ENCODE assay signal across 13 cellular contexts in genomic region chr4:153159728-153160221, GRCh38. TPM values are rescaled to one million over a fixed set of nuclear protein-coding genes. Genes with fewer than 3 reads are reported as not detected.
DNase-seq lines count a peak whose midpoint lies in the region; ATAC-seq and TF ChIP-seq lines count a peak whose summit lies in the region.
"Had no signal": no experiment of that assay in that cellular context is flagged by ENCODE, and none has a peak within 500 bp of the region (broad histone marks: within the 10 kb centered on the region; RNA-seq: fewer than 3 reads in every experiment).

No MANE protein-coding gene starts in this region.

- no peaks in the 10 kb centered on the region for H3K36me3 ChIP-seq in uterus

- H3K27me3 ChIP-seq in uterus = no peaks in the 10 kb centered on the region

- peaks cover 20% of the 10 kb centered on the region for H3K4me1 Mint-ChIP-seq in activated naive CD4-positive, alpha-beta T cell treated with anti-CD3 and anti-CD28 coated beads, Interleukin-2, amount 10 ng/mL, durations not matched to agents 7 days and 5 days
- peaks cover 8 to 28% (median 9%) of the 10 kb centered on the region in 3 donors for H3K4me1 Mint-ChIP-seq in T-cell

- peak overlapping the region in 1 of 2 donors; percentile 38 for H3K27ac Mint-ChIP-seq in activated naive CD4-positive, alpha-beta T cell treated with anti-CD3 and anti-CD28 coated beads, Interleukin-2, amount 50 U/mL, for 72 hours
- H3K27ac Mint-ChIP-seq in activated naive CD4-positive, alpha-beta T cell treated with anti-CD3 and anti-CD28 coated beads, Interleukin-2, amount 10 ng/mL, durations not matched to agents 7 days and 5 days = no peak overlapping the region
- H3K27ac Mint-ChIP-seq in T-cell = no peak overlapping the region
- H3K27ac Mint-ChIP-seq: CD4-positive, alpha-beta T cell had no signal

- CTCF ChIA-PET in activated naive CD4-positive, alpha-beta T cell treated with anti-CD3 and anti-CD28 coated beads, Interleukin-2, amount 10 ng/mL, durations not matched to agents 7 days and 5 days (lab: Charles Lee) = interaction anchor here (1.0 to 1.9 kb wide), 5 partner anchors 17 to 360 kb away, joined by 3 to 6 read pairs (median 4); no protein-coding TSS in a partner anchor
- CTCF ChIA-PET in T-cell (lab: Charles Lee) = interaction anchor here (0.6 to 1.3 kb wide), 10 partner anchors 11 to 379 kb away, joined by 3 to 8 read pairs (median 4); no protein-coding TSS in a partner anchor

- H3K9me3 ChIP-seq in uterus = no peaks in the 10 kb centered on the region

- H3K4me3 ChIP-seq in fibroblast of the aortic adventitia (ENCODE audit: low read depth, low read length) = no peak overlapping the region
- H3K4me3 ChIP-seq in uterus = no peak overlapping the region

- no peaks in the 10 kb centered on the region for H3K36me3 Mint-ChIP-seq in activated naive CD4-positive, alpha-beta T cell treated with anti-CD3 and anti-CD28 coated beads, Interleukin-2, amount 50 U/mL, for 72 hours
- no peaks in the 10 kb centered on the region for H3K36me3 Mint-ChIP-seq in activated naive CD4-positive, alpha-beta T cell treated with anti-CD3 and anti-CD28 coated beads, Interleukin-2, amount 10 ng/mL, durations not matched to agents 7 days and 5 days
- H3K36me3 Mint-ChIP-seq in T-cell = no peaks in the 10 kb centered on the region

- TF ChIP-seq POLR2A in uterus (IDR thresholded peaks at IDR 0.05) = no peak

- peak overlapping the region; percentile 44 to 64 for H3K27ac ChIP-seq in uterus
- H3K27ac ChIP-seq: KMS-11 had no signal

- POLR2A ChIA-PET in T-cell (lab: Charles Lee) = no interaction called here

- no peaks in the 10 kb centered on the region for H3K9me3 Mint-ChIP-seq in activated naive CD4-positive, alpha-beta T cell treated with anti-CD3 and anti-CD28 coated beads, Interleukin-2, amount 50 U/mL, for 72 hours
- H3K9me3 Mint-ChIP-seq in activated naive CD4-positive, alpha-beta T cell treated with anti-CD3 and anti-CD28 coated beads, Interleukin-2, amount 10 ng/mL, durations not matched to agents 7 days and 5 days = no peaks in the 10 kb centered on the region
- peaks cover 0 to 3% (median 0%) of the 10 kb centered on the region in 3 donors for H3K9me3 Mint-ChIP-seq in T-cell
- H3K9me3 Mint-ChIP-seq: CD4-positive, alpha-beta T cell had no signal

- TF ChIP-seq CTCF in fibroblast of the aortic adventitia (IDR thresholded peaks at IDR 0.05; ENCODE audit: insufficient read depth, low read length) = no peak
- TF ChIP-seq CTCF in uterus (IDR thresholded peaks at IDR 0.05) = no peak

- intact Hi-C loops in uterus (cut with DNase I; ENCODE audit: low total_unique reads) = no loop called here

- ATAC-seq in activated naive CD4-positive, alpha-beta T cell treated with anti-CD3 and anti-CD28 coated beads, Interleukin-2, amount 50 U/mL, for 72 hours = peak; percentile 75 to 87
- ATAC-seq in SK-N-SH treated with all-trans-retinoic acid at 6 μM for 48 hours (peak; percentile 88), T-cell (replicated peaks in 1 of 4) (no peak)

- peaks cover 25% of the 10 kb centered on the region for H3K27me3 Mint-ChIP-seq in activated naive CD4-positive, alpha-beta T cell treated with anti-CD3 and anti-CD28 coated beads, Interleukin-2, amount 10 ng/mL, durations not matched to agents 7 days and 5 days
- H3K27me3 Mint-ChIP-seq in T-cell = no peaks in the 10 kb centered on the region
- H3K27me3 Mint-ChIP-seq: CD4-positive, alpha-beta T cell had no signal

- DNase-seq in activated naive CD4-positive, alpha-beta T cell treated with anti-CD3 and anti-CD28 coated beads, Interleukin-2, amount 50 U/mL, for 72 hours (ENCODE audit: low spot score in 2 of 2) = no peak
- DNase-seq in activated naive CD4-positive, alpha-beta T cell treated with anti-CD3 and anti-CD28 coated beads, Interleukin-2, amount 10 ng/mL, durations not matched to agents 7 days and 5 days = no peak
- DNase-seq in fibroblast of the aortic adventitia (ENCODE audit: low read depth) (peak; percentile 89), uterus (no peak), T-cell (no peak), GOT3 (lab: John Stamatoyannopoulos, UW) (no peak), NCI-H128 (lab: John Stamatoyannopoulos, UW; ENCODE audit: unreplicated experiment) (no peak)
- DNase-seq: CD4-positive, alpha-beta T cell; foreskin melanocyte; NCI-H82; substantia nigra had no signal

- H3K4me1 ChIP-seq in uterus = no peaks in the 10 kb centered on the region

- no peak overlapping the region for H3K4me3 Mint-ChIP-seq in activated naive CD4-positive, alpha-beta T cell treated with anti-CD3 and anti-CD28 coated beads, Interleukin-2, amount 10 ng/mL, durations not matched to agents 7 days and 5 days
- no peak overlapping the region for H3K4me3 Mint-ChIP-seq in T-cell
- H3K4me3 Mint-ChIP-seq: CD4-positive, alpha-beta T cell had no signal

TF ChIP-seq in SK-N-SH treated with all-trans-retinoic acid at 6 μM for 48 hours, 23 proteins besides CTCF, POLR2A, EP300 and RAD21:
- TF ChIP-seq, protein P1, sequence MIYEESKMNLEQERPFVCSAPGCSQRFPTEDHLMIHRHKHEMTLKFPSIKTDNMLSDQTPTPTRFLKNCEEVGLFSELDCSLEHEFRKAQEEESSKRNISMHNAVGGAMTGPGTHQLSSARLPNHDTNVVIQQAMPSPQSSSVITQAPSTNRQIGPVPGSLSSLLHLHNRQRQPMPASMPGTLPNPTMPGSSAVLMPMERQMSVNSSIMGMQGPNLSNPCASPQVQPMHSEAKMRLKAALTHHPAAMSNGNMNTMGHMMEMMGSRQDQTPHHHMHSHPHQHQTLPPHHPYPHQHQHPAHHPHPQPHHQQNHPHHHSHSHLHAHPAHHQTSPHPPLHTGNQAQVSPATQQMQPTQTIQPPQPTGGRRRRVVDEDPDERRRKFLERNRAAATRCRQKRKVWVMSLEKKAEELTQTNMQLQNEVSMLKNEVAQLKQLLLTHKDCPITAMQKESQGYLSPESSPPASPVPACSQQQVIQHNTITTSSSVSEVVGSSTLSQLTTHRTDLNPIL (CRISPR knock-in tag; IDR thresholded peaks at IDR 0.05; ENCODE audit: low read depth) = peak; percentile 69; the same call in 1 of the 2 replicates
- TF ChIP-seq ZC3H10 (CRISPR knock-in tag; IDR thresholded peaks at IDR 0.05) (0 out of 2 replicates have a peak, but pooled peaks have one; percentile 7), ZFP3 (CRISPR knock-in tag; IDR thresholded peaks at IDR 0.05) (no peak), ISL1 (CRISPR knock-in tag; IDR thresholded peaks at IDR 0.05) (peak; percentile 96)

RNA-seq across cellular contexts. Expression of gene TRIM2, which starts 44.5 kb away (rescaled TPM):
- total RNA-seq in activated naive CD4-positive, alpha-beta T cell treated with anti-CD3 and anti-CD28 coated beads, Interleukin-2, amount 50 U/mL, for 72 hours = 1 to 10 TPM in 1 of 2 donors, under 1 TPM in 1; 0.32 to 4.4 TPM
- total RNA-seq in fibroblast of the aortic adventitia (ENCODE audit: low replicate concordance) (34.6 and 78.5 TPM in 2 replicates), uterus (100 to 1,000 TPM in 1 of 4 donors, 10 to 100 TPM in 3; 25.9 to 121 (median 45.6) TPM), T-cell (1 to 10 TPM; 3.5 to 8.4 (median 4.4) TPM)

Comparison
In these comparisons a context has a peak if more than half of its experiments do, and no peak if none do; other contexts are left out.
1. ATAC-seq: peak in activated naive CD4-positive, alpha-beta T cell treated with anti-CD3 and anti-CD28 coated beads, Interleukin-2, amount 50 U/mL, for 72 hours (2 of 2) and SK-N-SH treated with all-trans-retinoic acid at 6 μM for 48 hours (single experiment); none in T-cell (0 of 4).